ENCODE assay signal across 36 cellular contexts in genomic region chr3:10507331-10507730, GRCh38. TPM values are rescaled to one million over a fixed set of nuclear protein-coding genes. Genes with fewer than 3 reads are reported as not detected.
"Had no signal": no experiment of that assay in that cellular context is flagged by ENCODE, and none has a peak within 500 bp of the region (broad histone marks: within the 10 kb centered on the region; RNA-seq: fewer than 3 reads in every experiment).

No MANE protein-coding gene starts in this region.

- ATAC-seq: activated CD8-positive, alpha-beta memory T cell treated with anti-CD3 and anti-CD28 coated beads, Interleukin-2, amount 10 ng/mL, durations not matched to agents 7 days and 5 days; activated naive CD8-positive, alpha-beta T cell treated with anti-CD3 and anti-CD28 coated beads, Interleukin-2, amount 50 U/mL, for 24 hours; PC-3; T-cell; T-helper 17 cell had no signal

- H3K4me3 Mint-ChIP-seq: activated CD4-positive, alpha-beta memory T cell treated with anti-CD3 and anti-CD28 coated beads, Interleukin-2, amount 10 ng/mL, durations not matched to agents 7 days and 5 days; activated CD8-positive, alpha-beta memory T cell treated with anti-CD3 and anti-CD28 coated beads, Interleukin-2, amount 10 ng/mL, durations not matched to agents 7 days and 5 days; activated naive CD4-positive, alpha-beta T cell treated with anti-CD3 and anti-CD28 coated beads, Interleukin-2, amount 10 ng/mL, durations not matched to agents 7 days and 5 days; activated naive CD8-positive, alpha-beta T cell; activated naive CD8-positive, alpha-beta T cell treated with anti-CD3 and anti-CD28 coated beads, Interleukin-2, amount 50 U/mL, for 24 hours; central memory CD8-positive, alpha-beta T cell; T-cell; T-helper 17 cell had no signal

- H3K27ac ChIP-seq: cardiac muscle cell, Peyer's patch, SJSA1, WERI-Rb-1 had no signal

- H3K36me3 Mint-ChIP-seq: activated CD8-positive, alpha-beta memory T cell treated with anti-CD3 and anti-CD28 coated beads, Interleukin-2, amount 10 ng/mL, durations not matched to agents 7 days and 5 days; activated naive CD4-positive, alpha-beta T cell treated with anti-CD3 and anti-CD28 coated beads, Interleukin-2, amount 10 ng/mL, durations not matched to agents 7 days and 5 days; activated naive CD8-positive, alpha-beta T cell; T-cell had no signal

- H3K27me3 Mint-ChIP-seq: activated naive CD8-positive, alpha-beta T cell had no signal

- H3K36me3 ChIP-seq: cardiac muscle cell, MG63, Peyer's patch, SJSA1, WERI-Rb-1 had no signal

- H3K4me3 ChIP-seq: cardiac muscle cell, MG63, Peyer's patch, SJSA1 had no signal

- H3K4me1 Mint-ChIP-seq: activated CD4-positive, alpha-beta memory T cell treated with anti-CD3 and anti-CD28 coated beads, Interleukin-2, amount 10 ng/mL, durations not matched to agents 7 days and 5 days; activated CD8-positive, alpha-beta memory T cell treated with anti-CD3 and anti-CD28 coated beads, Interleukin-2, amount 10 ng/mL, durations not matched to agents 7 days and 5 days; activated naive CD4-positive, alpha-beta T cell treated with anti-CD3 and anti-CD28 coated beads, Interleukin-2, amount 10 ng/mL, durations not matched to agents 7 days and 5 days; activated naive CD8-positive, alpha-beta T cell treated with anti-CD3 and anti-CD28 coated beads, Interleukin-2, amount 50 U/mL, for 24 hours; central memory CD8-positive, alpha-beta T cell had no signal

- H3K27me3 ChIP-seq: MG63 had no signal

- H3K9me3 Mint-ChIP-seq: activated CD4-positive, alpha-beta memory T cell treated with anti-CD3 and anti-CD28 coated beads, Interleukin-2, amount 10 ng/mL, durations not matched to agents 7 days and 5 days; activated naive CD4-positive, alpha-beta T cell treated with anti-CD3 and anti-CD28 coated beads, Interleukin-2, amount 10 ng/mL, durations not matched to agents 7 days and 5 days; activated naive CD8-positive, alpha-beta T cell treated with anti-CD3 and anti-CD28 coated beads, Interleukin-2, amount 50 U/mL, for 24 hours; central memory CD8-positive, alpha-beta T cell; T-cell had no signal

- H3K9me3 ChIP-seq: MG63, Peyer's patch, SJSA1, SK-N-SH had no signal

- H3K4me1 ChIP-seq: Peyer's patch had no signal

- DNase-seq: activated CD4-positive, alpha-beta memory T cell treated with anti-CD3 and anti-CD28 coated beads, Interleukin-2, amount 10 ng/mL, durations not matched to agents 7 days and 5 days; activated CD4-positive, alpha-beta T cell treated with anti-CD3 and anti-CD28 coated beads for 1 hour; activated CD4-positive, alpha-beta T cell treated with anti-CD3 and anti-CD28 coated beads for 48 hours; activated CD4-positive, CD25-positive, alpha-beta regulatory T cell; activated CD8-positive, alpha-beta memory T cell treated with anti-CD3 and anti-CD28 coated beads for 24 hours; activated CD8-positive, alpha-beta memory T cell treated with anti-CD3 and anti-CD28 coated beads, Interleukin-2, amount 10 ng/mL, durations not matched to agents 7 days and 5 days; activated CD8-positive, alpha-beta memory T cell treated with anti-CD3 and anti-CD28 coated beads, Interleukin-2, amount 50 U/mL, for 48 hours; activated effector memory CD4-positive, alpha-beta T cell treated with Interleukin-2 at 50 U/mL for 16 hours; activated naive CD4-positive, alpha-beta T cell treated with anti-CD3 and anti-CD28 coated beads, Interleukin-2, amount 10 ng/mL, durations not matched to agents 7 days and 5 days; activated naive CD8-positive, alpha-beta T cell treated with anti-CD3 and anti-CD28 coated beads, Interleukin-2, amount 50 U/mL, for 24 hours; activated T-cell treated with anti-CD3 and anti-CD28 coated beads, Interleukin-2, amount 50 U/mL, for 48 hours; aorta; Kasumi-1; KG1; MG63; NCI-H1048; NCI-H1105 treated with DMSO at 0.1 percent for 48 hours; NCI-H1436; NCI-H1694; NCI-H2029; NCI-H345; NCI-H524 treated with DMSO at 0.1 percent for 48 hours; NK-92 treated with Interleukin-12 subunit alpha and Interleukin-12 subunit beta, amount 100 ng/mL, for 24 hours; PC-3; Peyer's patch; RPMI8226; SHP77 treated with DMSO at 0.1 percent for 48 hours; SK-N-SH; T-cell; T-helper 17 cell; WERI-Rb-1 had no signal

- H3K27ac Mint-ChIP-seq: activated CD4-positive, alpha-beta memory T cell treated with anti-CD3 and anti-CD28 coated beads, Interleukin-2, amount 10 ng/mL, durations not matched to agents 7 days and 5 days; activated CD8-positive, alpha-beta memory T cell treated with anti-CD3 and anti-CD28 coated beads, Interleukin-2, amount 10 ng/mL, durations not matched to agents 7 days and 5 days; activated naive CD4-positive, alpha-beta T cell treated with anti-CD3 and anti-CD28 coated beads, Interleukin-2, amount 10 ng/mL, durations not matched to agents 7 days and 5 days; activated naive CD8-positive, alpha-beta T cell; activated naive CD8-positive, alpha-beta T cell treated with anti-CD3 and anti-CD28 coated beads, Interleukin-2, amount 50 U/mL, for 24 hours; T-cell; T-helper 17 cell had no signal

RNA-seq across cellular contexts. Expression of gene ATP2B2, which starts 1.9 kb away (rescaled TPM):
- total RNA-seq: activated CD4-positive, alpha-beta memory T cell treated with anti-CD3 and anti-CD28 coated beads, Interleukin-2, amount 10 ng/mL, durations not matched to agents 7 days and 5 days; activated CD8-positive, alpha-beta memory T cell treated with anti-CD3 and anti-CD28 coated beads, Interleukin-2, amount 10 ng/mL, durations not matched to agents 7 days and 5 days; NCI-H460; PC-3; Peyer's patch; SJSA1; T-cell; T-helper 17 cell had no signal
